Comparison of ENCODE assay signal across 9 cellular contexts in the genomic region with DNA sequence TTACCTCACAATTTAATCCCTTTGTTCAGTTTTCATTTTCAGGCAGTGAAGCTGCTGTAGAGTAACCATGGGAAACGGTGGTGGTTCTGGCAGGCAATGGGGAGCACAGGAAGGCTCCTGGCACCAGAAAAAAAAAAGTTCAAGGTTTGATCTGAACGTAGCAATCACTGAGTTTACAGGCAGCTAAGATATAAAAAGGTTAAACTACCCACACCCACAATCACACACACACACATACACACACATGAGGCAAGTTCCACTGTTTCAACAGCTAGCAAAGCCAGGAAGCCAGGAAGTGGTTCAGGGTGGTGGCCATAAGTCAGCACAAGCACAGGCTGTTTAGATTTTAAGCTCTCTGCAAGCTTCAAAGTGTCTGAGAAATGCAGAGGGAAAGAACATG. TPM values are rescaled to one million over a fixed set of nuclear protein-coding genes. Genes with fewer than 3 reads are reported as not detected.
DNase-seq lines count a peak whose midpoint lies in the region; ATAC-seq and TF ChIP-seq lines count a peak whose summit lies in the region.
"Had no signal": no experiment of that assay in that cellular context is flagged by ENCODE, and none has a peak within 500 bp of the region (broad histone marks: within the 10 kb centered on the region; RNA-seq: fewer than 3 reads in every experiment).

A gene (minus strand): TSS at position 166 of the 400 bp plus-strand sequence. CDS start 5,403 bp downstream, outside the sequence.

- peak within 1 kb of the TSS; percentile 91 for H3K27ac Mint-ChIP-seq in activated CD8-positive, alpha-beta memory T cell treated with anti-CD3 and anti-CD28 coated beads, Interleukin-2, amount 10 ng/mL, durations not matched to agents 7 days and 5 days

- TF ChIP-seq POLR2A in stomach (IDR thresholded peaks at IDR 0.05): no peak
- no peak for TF ChIP-seq POLR2A in GM18505 (IDR thresholded peaks at IDR 0.05; ENCODE audit: borderline replicate concordance, extremely low read depth, insufficient read depth, insufficient read length)

- no peak for TF ChIP-seq EP300 in stomach (IDR thresholded peaks at IDR 0.05)

- H3K27ac ChIP-seq in stomach: peak within 1 kb of the TSS; percentile 46 to 84 (median 66)

- H3K4me3 ChIP-seq in stomach: peak within 1 kb of the TSS in 2 of 4 donors; percentile 10 to 32

- H3K27me3 Mint-ChIP-seq in activated CD8-positive, alpha-beta memory T cell treated with anti-CD3 and anti-CD28 coated beads, Interleukin-2, amount 10 ng/mL, durations not matched to agents 7 days and 5 days: no peaks in the 10 kb centered on the region

- WGBS in stomach, 5 donors: 6 to 28% (median 10%) methylated on average over 2 of the region's 2 CpGs

- no peaks in the 10 kb centered on the region for H3K9me3 Mint-ChIP-seq in activated CD8-positive, alpha-beta memory T cell treated with anti-CD3 and anti-CD28 coated beads, Interleukin-2, amount 10 ng/mL, durations not matched to agents 7 days and 5 days (ENCODE audit: low read depth)

- peaks cover 0 to 27% (median 6%) of the 10 kb centered on the region in 4 donors for H3K4me1 ChIP-seq in stomach

- H3K4me3 Mint-ChIP-seq in activated CD8-positive, alpha-beta memory T cell treated with anti-CD3 and anti-CD28 coated beads, Interleukin-2, amount 10 ng/mL, durations not matched to agents 7 days and 5 days: peak within 1 kb of the TSS; percentile 67

- CTCF ChIA-PET in activated CD8-positive, alpha-beta memory T cell treated with anti-CD3 and anti-CD28 coated beads, Interleukin-2, amount 10 ng/mL, durations not matched to agents 7 days and 5 days (lab: Charles Lee): interaction anchor here (0.9 kb wide), 2 partner anchors 63 to 974 kb away, joined by 3 read pairs; no protein-coding TSS in a partner anchor

- intact Hi-C loops in stomach (cut with DNase I; ENCODE audit: low total_unique reads): no loop called here

- peak; percentile 97 for ATAC-seq in activated CD8-positive, alpha-beta memory T cell treated with anti-CD3 and anti-CD28 coated beads, Interleukin-2, amount 10 ng/mL, durations not matched to agents 7 days and 5 days
- no peak for ATAC-seq in GM18505 (IDR thresholded peaks at IDR 0.05; ENCODE audit: unreplicated experiment)
- ATAC-seq in HG02759 (IDR thresholded peaks at IDR 0.05; ENCODE audit: unreplicated experiment): no peak

- TF ChIP-seq CTCF in stomach (IDR thresholded peaks at IDR 0.05): no peak

- DNase-seq in activated CD8-positive, alpha-beta memory T cell treated with anti-CD3 and anti-CD28 coated beads, Interleukin-2, amount 10 ng/mL, durations not matched to agents 7 days and 5 days: peak; percentile 72
- no peak for DNase-seq in activated CD8-positive, alpha-beta memory T cell treated with anti-CD3 and anti-CD28 coated beads, Interleukin-2, amount 50 U/mL, for 4 hours
- peak; percentile 19 for DNase-seq in activated gamma-delta T cell treated with anti-CD3 and anti-CD28 coated beads, Interleukin-2, amount 50 U/mL, for 16 hours (ENCODE audit: low read depth)
- DNase-seq in iris pigment epithelial cell (ENCODE audit: low read depth) (peak; percentile 97), stomach (peak; percentile 58), HK-2 (ENCODE audit: unreplicated experiment) (no peak)

- no peaks in the 10 kb centered on the region for H3K9me3 ChIP-seq in stomach

- no peaks in the 10 kb centered on the region for H3K36me3 ChIP-seq in stomach

- no peaks in the 10 kb centered on the region for H3K27me3 ChIP-seq in stomach

- H3K36me3 Mint-ChIP-seq in activated CD8-positive, alpha-beta memory T cell treated with anti-CD3 and anti-CD28 coated beads, Interleukin-2, amount 10 ng/mL, durations not matched to agents 7 days and 5 days: peaks cover 3% of the 10 kb centered on the region

- H3K4me1 Mint-ChIP-seq in activated CD8-positive, alpha-beta memory T cell treated with anti-CD3 and anti-CD28 coated beads, Interleukin-2, amount 10 ng/mL, durations not matched to agents 7 days and 5 days: peaks cover 20% of the 10 kb centered on the region

RNA-seq across cellular contexts. Expression of the gene that starts here (rescaled TPM):
- total RNA-seq in activated CD8-positive, alpha-beta memory T cell treated with anti-CD3 and anti-CD28 coated beads, Interleukin-2, amount 10 ng/mL, durations not matched to agents 7 days and 5 days: under 1 TPM; 0.26 to 0.50 TPM
- total RNA-seq in stomach: 10 to 100 TPM in 4 of 5 donors, 1 to 10 TPM in 1; 5.3 to 58.9 (median 42.9) TPM
- polyA plus RNA-seq in stomach: 10 to 100 TPM in 2 of 3 donors, 1 to 10 TPM in 1; 1.8 to 57.6 (median 12.5) TPM
- polyA plus RNA-seq: BJ had no signal

Comparison
In these comparisons a context has a peak if more than half of its experiments do, and no peak if none do; other contexts are left out.
1. RNA of the gene that starts here (total RNA-seq): 5.3 to 58.9 TPM in stomach; 0.26 to 0.50 TPM in activated CD8-positive, alpha-beta memory T cell treated with anti-CD3 and anti-CD28 coated beads, Interleukin-2, amount 10 ng/mL, durations not matched to agents 7 days and 5 days; every median in the first group is over 4 times any median in the second.
2. Peak in DNase-seq and ATAC-seq in activated CD8-positive, alpha-beta memory T cell treated with anti-CD3 and anti-CD28 coated beads, Interleukin-2, amount 10 ng/mL, durations not matched to agents 7 days and 5 days; RNA of the gene not detected or under 1 TPM.
3. DNase-seq: peak in activated gamma-delta T cell treated with anti-CD3 and anti-CD28 coated beads, Interleukin-2, amount 50 U/mL, for 16 hours (single experiment), iris pigment epithelial cell (single experiment) and stomach (single experiment); none in activated CD8-positive, alpha-beta memory T cell treated with anti-CD3 and anti-CD28 coated beads, Interleukin-2, amount 50 U/mL, for 4 hours (single experiment) and HK-2 (single experiment).